ENCODE assay signal across 12 cellular contexts in the genomic region with DNA sequence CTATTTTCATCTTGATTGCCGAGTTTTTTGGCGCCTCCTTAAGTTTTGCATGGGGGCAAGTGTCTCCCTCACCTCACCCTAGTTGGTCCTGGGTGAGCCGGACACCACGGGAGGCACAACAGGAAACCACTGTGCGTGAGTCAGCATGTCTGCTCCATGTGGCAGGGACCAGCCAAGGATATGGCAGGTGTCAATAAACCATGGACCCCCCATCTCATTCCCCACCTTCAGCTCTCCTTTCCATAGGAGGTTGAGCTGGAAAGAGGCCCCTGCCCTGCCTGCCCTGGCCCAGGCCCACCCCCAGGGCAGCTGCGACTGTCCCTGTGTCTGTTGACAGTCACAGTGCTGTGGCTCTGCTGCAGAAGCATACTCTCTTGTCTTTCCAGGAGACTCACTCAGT. TPM values are rescaled to one million over a fixed set of nuclear protein-coding genes. Genes with fewer than 3 reads are reported as not detected.
"Had no signal": no experiment of that assay in that cellular context is flagged by ENCODE, and none has a peak within 500 bp of the region (broad histone marks: within the 10 kb centered on the region; RNA-seq: fewer than 3 reads in every experiment).

No MANE protein-coding gene starts in this region.

- H3K27ac Mint-ChIP-seq: activated CD4-positive, alpha-beta memory T cell treated with anti-CD3 and anti-CD28 coated beads for 36 hours; activated T-helper 1 cell treated with anti-CD3 and anti-CD28 coated beads, Interleukin-12 subunit alpha, Interleukin-12 subunit beta, Interleukin-2, Interleukin-4 antibody, amounts not matched to agents 30 ng/mL and 10 ng/mL and 1 ng/mL, durations not matched to agents 14 hours and 24 hours and 36 hours had no signal

- DNase-seq: activated CD4-positive, alpha-beta memory T cell treated with anti-CD3 and anti-CD28 coated beads for 36 hours; activated CD8-positive, alpha-beta memory T cell treated with anti-CD3 and anti-CD28 coated beads, Interleukin-2, amount 50 U/mL, for 4 hours; activated naive CD4-positive, alpha-beta T cell; effector CD8-positive, alpha-beta T cell; foreskin melanocyte; heart left ventricle; naive B cell had no signal

- ATAC-seq: heart left ventricle had no signal

- H3K9me3 Mint-ChIP-seq: activated CD4-positive, alpha-beta memory T cell treated with anti-CD3 and anti-CD28 coated beads for 36 hours; activated T-helper 1 cell treated with anti-CD3 and anti-CD28 coated beads, Interleukin-12 subunit alpha, Interleukin-12 subunit beta, Interleukin-2, Interleukin-4 antibody, amounts not matched to agents 30 ng/mL and 10 ng/mL and 1 ng/mL, durations not matched to agents 14 hours and 24 hours and 36 hours; naive B cell had no signal

- H3K36me3 ChIP-seq: neutrophil, vagina had no signal

- H3K27ac ChIP-seq: coronary artery, heart left ventricle, neutrophil, tibial nerve, vagina had no signal

- H3K9me3 ChIP-seq: heart left ventricle, neutrophil, tibial nerve, vagina had no signal

- H3K36me3 Mint-ChIP-seq: activated CD4-positive, alpha-beta memory T cell treated with anti-CD3 and anti-CD28 coated beads for 36 hours; naive B cell had no signal

- H3K4me3 Mint-ChIP-seq: activated CD4-positive, alpha-beta memory T cell treated with anti-CD3 and anti-CD28 coated beads for 36 hours; activated T-helper 1 cell treated with anti-CD3 and anti-CD28 coated beads, Interleukin-12 subunit alpha, Interleukin-12 subunit beta, Interleukin-2, Interleukin-4 antibody, amounts not matched to agents 30 ng/mL and 10 ng/mL and 1 ng/mL, durations not matched to agents 14 hours and 24 hours and 36 hours had no signal

- H3K27me3 Mint-ChIP-seq: activated CD4-positive, alpha-beta memory T cell treated with anti-CD3 and anti-CD28 coated beads for 36 hours; naive B cell had no signal

RNA-seq across cellular contexts. Expression of a gene that starts 3.7 kb away (rescaled TPM):
- total RNA-seq: activated T-helper 1 cell treated with anti-CD3 and anti-CD28 coated beads, Interleukin-12 subunit alpha, Interleukin-12 subunit beta, Interleukin-2, Interleukin-4 antibody, amounts not matched to agents 30 ng/mL and 10 ng/mL and 1 ng/mL, durations not matched to agents 14 hours and 24 hours and 36 hours had no signal
- polyA plus RNA-seq: heart left ventricle had no signal
